Comparison of ENCODE assay signal across 11 cellular contexts in the genomic region with DNA sequence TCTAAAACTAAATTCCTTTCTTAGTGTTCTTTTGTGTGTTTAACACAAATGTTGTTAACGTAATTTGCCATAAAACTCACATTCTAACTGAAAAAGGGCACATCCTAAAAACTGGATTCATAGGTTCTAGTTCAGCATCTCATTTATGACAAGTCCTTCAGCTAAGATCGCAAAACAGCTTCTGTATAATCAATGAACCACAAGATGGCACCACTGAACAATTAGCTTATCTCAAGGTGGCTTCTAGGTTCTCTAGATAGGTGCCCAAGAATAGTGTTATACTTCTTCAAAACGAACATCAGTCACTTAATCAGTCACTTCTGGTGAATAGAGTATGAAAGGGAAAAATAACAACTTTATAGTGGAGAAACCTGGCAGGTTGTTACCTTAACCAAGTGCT. TPM values are rescaled to one million over a fixed set of nuclear protein-coding genes. Genes with fewer than 3 reads are reported as not detected.
DNase-seq lines count a peak whose midpoint lies in the region; ATAC-seq, FAIRE-seq and TF ChIP-seq lines count a peak whose summit lies in the region.
"Had no signal": no experiment of that assay in that cellular context is flagged by ENCODE, and none has a peak within 500 bp of the region (broad histone marks: within the 10 kb centered on the region; RNA-seq: fewer than 3 reads in every experiment).

No MANE protein-coding gene starts in this region.

- H3K27me3 ChIP-seq in Karpas-422 (ENCODE audit: low read length) (no peaks in the 10 kb centered on the region), upper lobe of right lung (no peaks in the 10 kb centered on the region), SJCRH30 (no peaks in the 10 kb centered on the region)

- H3K79me2 ChIP-seq in Karpas-422 (ENCODE audit: low read length), result no peaks in the 10 kb centered on the region

- no peaks in the 10 kb centered on the region for H3K36me3 ChIP-seq in Karpas-422 (ENCODE audit: insufficient read depth, low read length)
- no peaks in the 10 kb centered on the region for H3K36me3 ChIP-seq in upper lobe of right lung
- H3K36me3 ChIP-seq in SJCRH30, result no peaks in the 10 kb centered on the region

- H3K4me2 ChIP-seq in Karpas-422 (ENCODE audit: low read depth, low read length, poor library complexity, severe bottlenecking), result no peak overlapping the region

- FAIRE-seq in GM12891 (lab: Jason Lieb, UNC), result no peak

- no peak overlapping the region for H3K27ac ChIP-seq in Karpas-422 (ENCODE audit: low read length)
- H3K27ac ChIP-seq in upper lobe of right lung, result no peak overlapping the region
- no peak overlapping the region for H3K27ac ChIP-seq in SJCRH30

- no peaks in the 10 kb centered on the region for H4K20me1 ChIP-seq in Karpas-422 (ENCODE audit: insufficient read depth, low read depth, low read length)

- H3K9me3 ChIP-seq in Karpas-422 (ENCODE audit: low read length) (no peaks in the 10 kb centered on the region), upper lobe of right lung (no peaks in the 10 kb centered on the region), SJCRH30 (replicated peaks) (no peaks in the 10 kb centered on the region)

- no peaks in the 10 kb centered on the region for H3K9me2 ChIP-seq in Karpas-422 (replicated peaks; ENCODE audit: insufficient read depth, low read length)

- intact Hi-C loops in upper lobe of right lung (cut with DNase I), result no loop called here

- H3K4me3 ChIP-seq in Karpas-422 (ENCODE audit: low read length), result no peak overlapping the region
- no peak overlapping the region for H3K4me3 ChIP-seq in upper lobe of right lung
- no peak overlapping the region for H3K4me3 ChIP-seq in SJCRH30

- H2AFZ ChIP-seq in Karpas-422 (ENCODE audit: low read length), result no peak overlapping the region

- DNase-seq in Karpas-422, result peak; percentile 76
- DNase-seq in astrocyte of the hippocampus (ENCODE audit: low read depth, low spot score), result peak; percentile 5
- peak; percentile 8 for DNase-seq in myocyte (ENCODE audit: low read depth)
- no peak for DNase-seq in upper lobe of right lung
- DNase-seq in SW 1271 (lab: John Stamatoyannopoulos, UW), result no peak
- no peak for DNase-seq in GM12891 (ENCODE audit: insufficient read length, low spot score)
- no peak for DNase-seq in SJCRH30
- DNase-seq: activated naive CD8-positive, alpha-beta T cell treated with anti-CD3 and anti-CD28 coated beads, Interleukin-2, amount 10 ng/mL, durations not matched to agents 7 days and 5 days; stimulated activated CD4-positive, alpha-beta T cell treated with anti-CD3 and anti-CD28 coated beads, Interleukin-15, amount 100 ng/mL, for 24 hours; T-helper 17 cell had no signal

- H3K9ac ChIP-seq in Karpas-422 (ENCODE audit: low read length), result no peak overlapping the region

- ATAC-seq in upper lobe of right lung, result no peak
- ATAC-seq: T-helper 17 cell had no signal

- H3K4me1 ChIP-seq in Karpas-422 (ENCODE audit: low read length) (no peaks in the 10 kb centered on the region), upper lobe of right lung (no peaks in the 10 kb centered on the region), SJCRH30 (no peaks in the 10 kb centered on the region)

- TF ChIP-seq POLR2A in GM12891 (IDR thresholded peaks at IDR 0.05; ENCODE audit: low read depth, low read length), result no peak

- TF ChIP-seq CTCF in GM12872 (IDR thresholded peaks at IDR 0.05; ENCODE audit: insufficient read depth, low read depth, low read length) (peak; percentile 42; the same call in 2 of the 3 replicates), upper lobe of right lung (IDR thresholded peaks at IDR 0.05) (no peak)

TF ChIP-seq in GM12891, 5 proteins besides CTCF, POLR2A, EP300 and RAD21:
- TF ChIP-seq POLR2AphosphoS5 (IDR thresholded peaks at IDR 0.05; ENCODE audit: low read depth, low read length) (no peak), TAF1 (IDR thresholded peaks at IDR 0.05; ENCODE audit: low read depth, low read length) (no peak), PAX5 (IDR thresholded peaks at IDR 0.05; ENCODE audit: insufficient read depth, low read length, severe bottlenecking) (no peak), POU2F2 (IDR thresholded peaks at IDR 0.05; ENCODE audit: low read depth, low read length) (no peak), SPI1 (IDR thresholded peaks at IDR 0.05; ENCODE audit: low read depth, low read length) (no peak)

RNA-seq across cellular contexts. Expression of a gene that starts 54.3 kb away (rescaled TPM):
- total RNA-seq in Karpas-422 (2014; rRNA removed; shearing (Covaris generic); ENCODE audit: low replicate concordance), result not detected in 2 replicates
- total RNA-seq in myocyte (not detected in 2 replicates), upper lobe of right lung (1.3 TPM)
- not detected for polyA plus RNA-seq in myocyte (2012)
- polyA plus RNA-seq in GM12891 (2012; ENCODE audit: low read depth, missing spikeins), result not detected
- 23.7 and 27.7 TPM in 2 replicates for total RNA-seq in SJCRH30 (2014; rRNA removed; shearing (Covaris generic))
- total RNA-seq: activated naive CD8-positive, alpha-beta T cell treated with anti-CD3 and anti-CD28 coated beads, Interleukin-2, amount 10 ng/mL, durations not matched to agents 7 days and 5 days; T-helper 17 cell had no signal

Comparison
In these comparisons a context has a peak if more than half of its experiments do, and no peak if none do; other contexts are left out.
1. DNase-seq: peak in Karpas-422 (single experiment), astrocyte of the hippocampus (single experiment) and myocyte (single experiment); none in upper lobe of right lung (single experiment), SW 1271 (0 of 2), GM12891 (single experiment) and SJCRH30 (0 of 2).
2. RNA of a gene that starts 54.3 kb away (total RNA-seq): 23.7 to 27.7 TPM in SJCRH30; 1.3 TPM in upper lobe of right lung (single experiment), not detected in Karpas-422 and not detected in myocyte; every median in the first group is over 10 times any median in the second.